ENCODE assay signal across 1 cellular context in the genomic region with DNA sequence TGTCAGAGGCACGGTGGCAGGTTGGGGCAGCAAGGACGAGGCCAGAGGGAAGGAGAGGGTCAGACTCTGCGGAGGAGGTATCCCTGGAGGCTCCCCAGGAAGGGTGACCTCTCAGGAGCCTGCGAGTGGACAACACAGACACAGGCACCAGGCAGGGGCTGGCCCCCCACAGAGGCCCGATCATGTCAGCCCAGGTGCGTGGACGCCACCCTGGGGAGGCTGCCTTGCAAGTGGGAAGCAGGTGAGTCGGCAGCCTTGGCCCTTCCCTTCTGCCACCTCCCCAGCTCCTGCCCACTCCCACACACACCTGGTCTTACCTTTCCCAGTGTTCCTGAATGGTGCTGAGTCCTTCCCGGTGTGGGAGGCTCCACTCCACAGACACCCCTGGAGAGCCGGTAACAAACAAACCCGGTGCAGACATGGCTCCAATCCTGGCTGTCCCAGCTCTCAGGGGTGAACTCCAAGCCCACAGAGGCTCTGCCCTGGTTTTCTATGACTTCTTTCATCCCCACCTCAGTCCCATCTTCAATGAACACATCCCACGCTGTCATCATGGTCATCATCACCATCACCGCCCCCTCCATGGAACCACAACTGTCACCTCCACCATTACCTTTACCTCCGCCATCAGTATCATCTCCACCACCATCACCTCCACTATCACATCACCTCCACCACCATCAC.
TF ChIP-seq lines count a peak whose summit lies in the region.

No MANE protein-coding gene starts in this region.

TF ChIP-seq in IMR-90, 13 proteins besides CTCF, POLR2A, EP300 and RAD21:
- no peak for TF ChIP-seq NFE2L2 (IDR thresholded peaks at IDR 0.05; ENCODE audit: low read depth, low read length)
- TF ChIP-seq, protein P1, sequence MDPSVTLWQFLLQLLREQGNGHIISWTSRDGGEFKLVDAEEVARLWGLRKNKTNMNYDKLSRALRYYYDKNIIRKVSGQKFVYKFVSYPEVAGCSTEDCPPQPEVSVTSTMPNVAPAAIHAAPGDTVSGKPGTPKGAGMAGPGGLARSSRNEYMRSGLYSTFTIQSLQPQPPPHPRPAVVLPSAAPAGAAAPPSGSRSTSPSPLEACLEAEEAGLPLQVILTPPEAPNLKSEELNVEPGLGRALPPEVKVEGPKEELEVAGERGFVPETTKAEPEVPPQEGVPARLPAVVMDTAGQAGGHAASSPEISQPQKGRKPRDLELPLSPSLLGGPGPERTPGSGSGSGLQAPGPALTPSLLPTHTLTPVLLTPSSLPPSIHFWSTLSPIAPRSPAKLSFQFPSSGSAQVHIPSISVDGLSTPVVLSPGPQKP (IDR thresholded peaks at IDR 0.05; ENCODE audit: borderline replicate concordance, low read depth, low read length), result no peak
- no peak for TF ChIP-seq SMC3 (IDR thresholded peaks at IDR 0.05; ENCODE audit: low read depth, low read length)
- no peak for TF ChIP-seq MAFK (IDR thresholded peaks at IDR 0.05; ENCODE audit: low read depth, low read length)
- TF ChIP-seq MAZ (IDR thresholded peaks at IDR 0.05; ENCODE audit: borderline replicate concordance, low read depth, low read length), result no peak
- TF ChIP-seq RFX5 (IDR thresholded peaks at IDR 0.05; ENCODE audit: low read depth, low read length), result no peak
- no peak for TF ChIP-seq FOS (IDR thresholded peaks at IDR 0.05; ENCODE audit: low read depth, low read length)
- TF ChIP-seq RCOR1 (IDR thresholded peaks at IDR 0.05; ENCODE audit: insufficient replicate concordance, low read length), result no peak
- no peak for TF ChIP-seq CHD1 (IDR thresholded peaks at IDR 0.05; ENCODE audit: low read depth, low read length)
- TF ChIP-seq CEBPB (IDR thresholded peaks at IDR 0.05; ENCODE audit: low read depth, low read length), result no peak
- TF ChIP-seq BHLHE40 (IDR thresholded peaks at IDR 0.05; ENCODE audit: low read depth, low read length), result no peak
- TF ChIP-seq, protein P2, sequence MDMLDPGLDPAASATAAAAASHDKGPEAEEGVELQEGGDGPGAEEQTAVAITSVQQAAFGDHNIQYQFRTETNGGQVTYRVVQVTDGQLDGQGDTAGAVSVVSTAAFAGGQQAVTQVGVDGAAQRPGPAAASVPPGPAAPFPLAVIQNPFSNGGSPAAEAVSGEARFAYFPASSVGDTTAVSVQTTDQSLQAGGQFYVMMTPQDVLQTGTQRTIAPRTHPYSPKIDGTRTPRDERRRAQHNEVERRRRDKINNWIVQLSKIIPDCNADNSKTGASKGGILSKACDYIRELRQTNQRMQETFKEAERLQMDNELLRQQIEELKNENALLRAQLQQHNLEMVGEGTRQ (IDR thresholded peaks at IDR 0.05; ENCODE audit: low read depth, low read length), result no peak
- no peak for TF ChIP-seq MXI1 (IDR thresholded peaks at IDR 0.05; ENCODE audit: borderline replicate concordance, low read depth, low read length)
